20 cellular contexts compared by ENCODE assay signal in the genomic region with DNA sequence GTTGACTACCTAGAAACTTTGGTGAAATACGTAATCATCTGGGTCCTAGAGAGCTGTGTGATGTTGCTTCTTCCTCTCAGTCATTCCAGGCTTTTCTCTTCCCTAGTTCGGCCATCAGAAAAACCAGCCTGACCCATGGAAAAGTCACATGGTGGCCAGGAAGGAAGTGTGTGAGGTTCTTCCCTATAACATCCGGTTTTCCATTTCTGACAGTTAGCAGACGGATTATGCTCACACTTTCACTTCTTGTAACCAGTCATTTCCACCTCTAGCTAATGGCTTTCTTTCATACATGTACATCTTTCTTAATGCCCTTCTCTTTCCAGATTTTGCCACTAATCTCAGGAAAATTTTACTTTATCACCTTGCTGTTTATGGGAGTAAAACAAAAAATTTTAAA.
DNase-seq lines count a peak whose midpoint lies in the region; ATAC-seq, FAIRE-seq and TF ChIP-seq lines count a peak whose summit lies in the region.
"Had no signal": no experiment of that assay in that cellular context is flagged by ENCODE, and none has a peak within 500 bp of the region (broad histone marks: within the 10 kb centered on the region; RNA-seq: fewer than 3 reads in every experiment).

No MANE protein-coding gene starts in this region.

- TF ChIP-seq RAD21 in H1 (IDR thresholded peaks at IDR 0.05 in 1 of 2, conservative IDR thresholded peaks at IDR 0.05 in 1 of 2; ENCODE audit: low read depth in 2 of 2, low read length in 2 of 2): no peak

- no peak overlapping the region for H2BK120ac ChIP-seq in H1 (replicated peaks; ENCODE audit: low read depth, low read length)

- H3K4me1 Mint-ChIP-seq in IgD-negative memory B cell: peaks cover 18 to 30% (median 22%) of the 10 kb centered on the region in 3 donors
- H3K4me1 Mint-ChIP-seq: neural progenitor cell had no signal

- no peak overlapping the region for H3K23ac ChIP-seq in H1 (ENCODE audit: insufficient read length)

- H3K9me3 Mint-ChIP-seq in IgD-negative memory B cell: peaks cover 2 to 12% (median 9%) of the 10 kb centered on the region in 3 donors

- H2BK20ac ChIP-seq in H1 (ENCODE audit: low read length): no peak overlapping the region

- no peak overlapping the region for H4K91ac ChIP-seq in H1 (replicated peaks; ENCODE audit: insufficient read length, low read length)

- no peaks in the 10 kb centered on the region for H3K23me2 ChIP-seq in H1 (ENCODE audit: low read depth, low read length)

- H3K27ac Mint-ChIP-seq in IgD-negative memory B cell: peak overlapping the region; percentile 18 to 99 (median 89)
- H3K27ac Mint-ChIP-seq: activated CD4-positive, alpha-beta T cell treated with anti-CD3 and anti-CD28 coated beads, Interleukin-2, amount 10 ng/mL, durations not matched to agents 7 days and 5 days; neural progenitor cell had no signal

- no peak overlapping the region for H3K4ac ChIP-seq in H1 (replicated peaks; ENCODE audit: insufficient read length, low read depth, low read length)

- TF ChIP-seq EP300 in H1 (IDR thresholded peaks at IDR 0.05; ENCODE audit: borderline replicate concordance in 1 of 2, low read depth in 2 of 2, low read length in 2 of 2) (no peak), esophagus muscularis mucosa (IDR thresholded peaks at IDR 0.05) (no peak)

- H3K9me3 ChIP-seq in H1 (ENCODE audit: insufficient read depth in 2 of 2, low read depth in 1 of 2, low read length in 1 of 2): peaks cover 13 to 17% of the 10 kb centered on the region in 2 experiments
- peaks cover 0 to 6% (median 0%) of the 10 kb centered on the region in 4 donors for H3K9me3 ChIP-seq in esophagus muscularis mucosa

- peak overlapping the region; percentile 66; the same call in 1 of the 2 replicates for H2AFZ ChIP-seq in H1 (ENCODE audit: low read length)
- H2AFZ ChIP-seq: neural progenitor cell had no signal

- H3K18ac ChIP-seq in H1 (ENCODE audit: extremely low read depth, low read length): no peak overlapping the region

- ATAC-seq in HG03469 (IDR thresholded peaks at IDR 0.05; ENCODE audit: unreplicated experiment): no peak

- CTCF ChIA-PET in H1 (lab: Charles Lee; ENCODE audit: partially characterized antibody): interaction anchor here (1.2 to 1.3 kb wide), 2 partner anchors 10 to 26 kb away, joined by 3 read pairs; no protein-coding TSS in a partner anchor

- no peak overlapping the region for H3K4me2 ChIP-seq in H1 (ENCODE audit: insufficient read depth in 1 of 2, low read depth in 2 of 2, low read length in 2 of 2)
- H3K4me2 ChIP-seq: neural progenitor cell had no signal

- intact Hi-C loops in esophagus muscularis mucosa (cut with DNase I): no loop called here

- H2BK5ac ChIP-seq in H1 (ENCODE audit: low read depth, low read length): no peak overlapping the region

- H3K36me3 Mint-ChIP-seq in IgD-negative memory B cell: peaks cover 5% of the 10 kb centered on the region

- no peak overlapping the region for H2AK5ac ChIP-seq in H1 (ENCODE audit: low read depth, low read length)

- no peak overlapping the region for H3K56ac ChIP-seq in H1 (replicated peaks; ENCODE audit: insufficient read length, low read depth, low read length)

- POLR2A ChIA-PET in H1 (lab: Charles Lee; ENCODE audit: partially characterized antibody): no interaction called here

- H3K14ac ChIP-seq in H1 (ENCODE audit: insufficient read length): no peak overlapping the region

- no peak overlapping the region for H2BK15ac ChIP-seq in H1 (ENCODE audit: low read length)

- H3K4me3 ChIP-seq in GM08714 (ENCODE audit: low read length): peak overlapping the region; percentile 45; the same call in 1 of the 2 replicates
- no peak overlapping the region for H3K4me3 ChIP-seq in H1 (ENCODE audit: extremely low read depth in 1 of 4, insufficient read depth in 2 of 4, low read depth in 3 of 4, low read length in 4 of 4)
- H3K4me3 ChIP-seq in esophagus muscularis mucosa: no peak overlapping the region
- H3K4me3 ChIP-seq: neural progenitor cell, thoracic aorta had no signal

- no peaks in the 10 kb centered on the region for H3K79me1 ChIP-seq in H1 (ENCODE audit: low read depth, low read length)

- H4K8ac ChIP-seq in H1 (ENCODE audit: extremely low read depth, insufficient read depth, low read length): no peak overlapping the region

- no peak overlapping the region for H3K27ac ChIP-seq in H1 (ENCODE audit: low read depth, low read length)
- H3K27ac ChIP-seq in esophagus muscularis mucosa (replicated peaks in 1 of 4): no peak overlapping the region
- H3K27ac ChIP-seq: neural progenitor cell, thoracic aorta had no signal

- H2BK12ac ChIP-seq in H1 (ENCODE audit: low read depth, low read length): no peak overlapping the region

- 88% methylated on average over 4 of the region's 4 CpGs; no CpG with 5 or more reads in 1 of the 2 experiments for WGBS in H1 (ENCODE audit: extremely low coverage in 1 of 2, insufficient coverage in 1 of 2, insufficient read length in 1 of 2, insufficient replicate concordance in 2 of 2, low coverage in 1 of 2, low lambda C conversion rate in 2 of 2, missing lambda C conversion rate in 1 of 2), 2 experiments
- WGBS in esophagus muscularis mucosa: 75% methylated on average over 4 of the region's 4 CpGs

- peak overlapping the region; percentile 33 to 95 (median 86) for H3K4me3 Mint-ChIP-seq in IgD-negative memory B cell
- H3K4me3 Mint-ChIP-seq: activated CD4-positive, alpha-beta T cell treated with anti-CD3 and anti-CD28 coated beads, Interleukin-2, amount 10 ng/mL, durations not matched to agents 7 days and 5 days; neural progenitor cell had no signal

- H4K5ac ChIP-seq in H1 (ENCODE audit: insufficient read length, low read depth, low read length): no peak overlapping the region

- TF ChIP-seq POLR2A in H1 (IDR thresholded peaks at IDR 0.05; ENCODE audit: control extremely low read depth in 1 of 2, low read depth in 2 of 2, low read length in 2 of 2) (no peak), esophagus muscularis mucosa (IDR thresholded peaks at IDR 0.05; ENCODE audit: low read depth) (no peak)

- no peaks in the 10 kb centered on the region; a peak in 1 of 8 replicates for H3K36me3 ChIP-seq in H1 (ENCODE audit: control insufficient read depth in 2 of 4, insufficient read depth in 4 of 4, low read length in 3 of 4)
- no peaks in the 10 kb centered on the region for H3K36me3 ChIP-seq in esophagus muscularis mucosa
- H3K36me3 ChIP-seq: neural progenitor cell, thoracic aorta had no signal

- DNase-seq in Ammon's horn (ENCODE audit: low spot score) (peak; percentile 5), H1 (ENCODE audit: low read depth in 1 of 2, low spot score in 2 of 2) (no peak), NCI-H345 (lab: John Stamatoyannopoulos, UW) (no peak), esophagus muscularis mucosa (ENCODE audit: extremely low spot score) (no peak), NCI-H2196 treated with DMSO at 0.1 percent for 48 hours (lab: John Stamatoyannopoulos, UW; ENCODE audit: unreplicated experiment) (no peak)
- DNase-seq: activated CD4-positive, alpha-beta T cell treated with anti-CD3 and anti-CD28 coated beads, Interleukin-2, amount 10 ng/mL, durations not matched to agents 7 days and 5 days; activated CD8-positive, alpha-beta memory T cell treated with anti-CD3 and anti-CD28 coated beads, Interleukin-2, amount 50 U/mL, for 48 hours; activated effector memory CD4-positive, alpha-beta T cell treated with anti-CD3 and anti-CD28 coated beads, Interleukin-2, amount 50 U/mL, for 16 hours; KG1; midbrain; NCI-H1092; NCI-H2107; RPMI8226 had no signal

- FAIRE-seq in H1 (lab: Jason Lieb, UNC): no peak
- FAIRE-seq: frontal cortex, TTC549 had no signal

- H3K4me1 ChIP-seq in H1 (replicated peaks in 1 of 4; ENCODE audit: control insufficient read depth in 3 of 4, insufficient read depth in 4 of 4, low read length in 3 of 4): no peaks in the 10 kb centered on the region; a peak in 1 of 7 replicates
- H3K4me1 ChIP-seq in esophagus muscularis mucosa: no peaks in the 10 kb centered on the region
- H3K4me1 ChIP-seq: neural progenitor cell had no signal

- no peak for TF ChIP-seq CTCF in H1 (IDR thresholded peaks at IDR 0.05; ENCODE audit: control extremely low read depth in 1 of 3, insufficient read depth in 1 of 3, low read depth in 1 of 3, low read length in 3 of 3)
- TF ChIP-seq CTCF in esophagus muscularis mucosa (IDR thresholded peaks at IDR 0.05): no peak

- no peaks in the 10 kb centered on the region for H3K79me2 ChIP-seq in H1 (ENCODE audit: control insufficient read depth in 1 of 2, insufficient read depth in 2 of 2, low read length in 2 of 2)

- H3K27me3 ChIP-seq in H1 (replicated peaks in 1 of 4; ENCODE audit: control insufficient read depth in 3 of 4, extremely low read depth in 1 of 4, insufficient read depth in 3 of 4, low read length in 3 of 4): no peaks in the 10 kb centered on the region
- no peaks in the 10 kb centered on the region for H3K27me3 ChIP-seq in esophagus muscularis mucosa
- H3K27me3 ChIP-seq: neural progenitor cell had no signal

- no peak overlapping the region for H3K9ac ChIP-seq in H1 (replicated peaks in 1 of 4; ENCODE audit: extremely low read depth in 1 of 4, low read depth in 3 of 4, low read length in 3 of 4)
- H3K9ac ChIP-seq: neural progenitor cell had no signal

- no peaks in the 10 kb centered on the region for H3K27me3 Mint-ChIP-seq in IgD-negative memory B cell
- H3K27me3 Mint-ChIP-seq: activated CD4-positive, alpha-beta T cell treated with anti-CD3 and anti-CD28 coated beads, Interleukin-2, amount 10 ng/mL, durations not matched to agents 7 days and 5 days had no signal

- no peaks in the 10 kb centered on the region for H4K20me1 ChIP-seq in H1 (replicated peaks in 1 of 2; ENCODE audit: control insufficient read depth in 1 of 2, insufficient read depth in 2 of 2, low read length in 2 of 2)

TF ChIP-seq in H1, 55 proteins besides CTCF, POLR2A, EP300 and RAD21:
- TF ChIP-seq YY1 (IDR thresholded peaks at IDR 0.05; ENCODE audit: low read depth, low read length) (no peak), TAF7 (optimal IDR thresholded peaks at IDR 0.05; ENCODE audit: borderline replicate concordance, low read depth, low read length) (no peak), JUN (IDR thresholded peaks at IDR 0.05; ENCODE audit: low read depth, low read length) (no peak), SUZ12 (IDR thresholded peaks at IDR 0.05; ENCODE audit: low read length) (no peak), CTBP2 (IDR thresholded peaks at IDR 0.05; ENCODE audit: borderline replicate concordance, insufficient read depth, insufficient read length, low read length) (no peak), HDAC2 (IDR thresholded peaks at IDR 0.05; ENCODE audit: borderline replicate concordance in 1 of 2, low read depth in 2 of 2, low read length in 2 of 2) (no peak)
